ENCODE assay signal across 19 cellular contexts in genomic region chr12:26030371-26030770, GRCh38.
"Had no signal": no experiment of that assay in that cellular context is flagged by ENCODE, and none has a peak within 500 bp of the region (broad histone marks: within the 10 kb centered on the region; RNA-seq: fewer than 3 reads in every experiment).

No MANE protein-coding gene starts in this region.

- H3K27ac Mint-ChIP-seq: effector memory CD8-positive, alpha-beta T cell; naive thymus-derived CD4-positive, alpha-beta T cell had no signal

- H3K9me3 ChIP-seq: esophagus squamous epithelium, neutrophil, right atrium auricular region, tibial artery, upper lobe of left lung, uterus had no signal

- H3K27me3 ChIP-seq: esophagus squamous epithelium, hepatocyte, neutrophil, right atrium auricular region, tibial artery, upper lobe of left lung, uterus had no signal

- H3K27ac ChIP-seq: epithelial cell of prostate, esophagus squamous epithelium, hepatocyte, neutrophil, upper lobe of left lung had no signal

- H3K9me3 Mint-ChIP-seq: effector memory CD8-positive, alpha-beta T cell; naive thymus-derived CD4-positive, alpha-beta T cell had no signal

- H3K4me3 Mint-ChIP-seq: effector memory CD8-positive, alpha-beta T cell; naive thymus-derived CD4-positive, alpha-beta T cell had no signal

- DNase-seq: effector memory CD8-positive, alpha-beta T cell; esophagus squamous epithelium; foreskin melanocyte; head of caudate nucleus; left colon; left ventricle myocardium superior; naive thymus-derived CD4-positive, alpha-beta T cell; small intestine; stimulated activated CD4-positive, alpha-beta T cell treated with anti-CD3 and anti-CD28 coated beads, Interleukin-12 subunit alpha, Interleukin-12 subunit beta, amount 100 ng/mL, for 4 hours; stimulated activated CD4-positive, alpha-beta T cell treated with anti-CD3 and anti-CD28 coated beads, Interleukin-2, amount 100 ng/mL, for 48 hours; stimulated activated naive CD4-positive, alpha-beta T cell treated with Interleukin-2 at 50 U/mL for 16 hours; tibial artery; upper lobe of left lung; uterus had no signal

- H3K36me3 Mint-ChIP-seq: naive thymus-derived CD4-positive, alpha-beta T cell had no signal

- H3K36me3 ChIP-seq: esophagus squamous epithelium, neutrophil, right atrium auricular region, tibial artery, upper lobe of left lung, uterus had no signal

- ATAC-seq: effector memory CD8-positive, alpha-beta T cell; left colon; naive thymus-derived CD4-positive, alpha-beta T cell had no signal

- H3K4me3 ChIP-seq: esophagus squamous epithelium, hepatocyte, lung, right atrium auricular region, tibial artery, upper lobe of left lung, uterus had no signal
